In the genomic region with DNA sequence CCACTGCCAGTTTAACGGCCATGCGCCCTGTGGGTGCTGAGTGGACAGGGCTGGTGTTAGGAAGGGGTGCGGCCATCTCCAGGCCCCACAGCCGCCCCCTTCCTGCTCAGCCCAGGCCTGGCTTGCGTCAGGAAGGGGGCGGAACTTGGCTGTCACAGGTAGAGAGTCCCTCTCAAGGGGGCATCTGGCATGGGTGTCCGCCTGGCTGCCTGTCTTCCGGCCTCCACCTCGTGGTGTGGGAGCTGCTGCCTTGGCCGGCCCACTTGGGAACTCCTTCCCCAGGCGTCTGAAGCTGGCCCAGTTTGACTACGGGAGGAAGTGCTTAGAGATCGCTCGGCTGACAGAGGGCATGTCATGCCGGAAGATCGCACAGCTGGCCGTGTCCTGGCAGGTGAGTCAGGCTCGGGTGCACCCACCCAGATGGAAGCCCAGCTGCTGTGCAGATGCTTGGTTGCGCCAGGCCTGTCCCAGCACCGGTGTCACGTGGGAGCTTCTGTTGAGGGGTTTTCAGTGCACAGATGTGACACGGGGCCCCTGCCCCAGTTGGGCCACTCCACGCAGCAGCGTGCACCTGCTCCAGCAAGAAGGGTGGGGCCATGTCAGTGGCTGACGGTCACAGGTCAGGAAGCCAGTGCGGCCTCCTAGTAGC, we compare ENCODE assay signal across 1 cellular context.
TF ChIP-seq lines count a peak whose summit lies in the region.

No MANE protein-coding gene starts in this region.

TF ChIP-seq in GM12878, 131 proteins besides CTCF, POLR2A, EP300 and RAD21 (continued from another document and continues in another):
- TF ChIP-seq, protein P1, sequence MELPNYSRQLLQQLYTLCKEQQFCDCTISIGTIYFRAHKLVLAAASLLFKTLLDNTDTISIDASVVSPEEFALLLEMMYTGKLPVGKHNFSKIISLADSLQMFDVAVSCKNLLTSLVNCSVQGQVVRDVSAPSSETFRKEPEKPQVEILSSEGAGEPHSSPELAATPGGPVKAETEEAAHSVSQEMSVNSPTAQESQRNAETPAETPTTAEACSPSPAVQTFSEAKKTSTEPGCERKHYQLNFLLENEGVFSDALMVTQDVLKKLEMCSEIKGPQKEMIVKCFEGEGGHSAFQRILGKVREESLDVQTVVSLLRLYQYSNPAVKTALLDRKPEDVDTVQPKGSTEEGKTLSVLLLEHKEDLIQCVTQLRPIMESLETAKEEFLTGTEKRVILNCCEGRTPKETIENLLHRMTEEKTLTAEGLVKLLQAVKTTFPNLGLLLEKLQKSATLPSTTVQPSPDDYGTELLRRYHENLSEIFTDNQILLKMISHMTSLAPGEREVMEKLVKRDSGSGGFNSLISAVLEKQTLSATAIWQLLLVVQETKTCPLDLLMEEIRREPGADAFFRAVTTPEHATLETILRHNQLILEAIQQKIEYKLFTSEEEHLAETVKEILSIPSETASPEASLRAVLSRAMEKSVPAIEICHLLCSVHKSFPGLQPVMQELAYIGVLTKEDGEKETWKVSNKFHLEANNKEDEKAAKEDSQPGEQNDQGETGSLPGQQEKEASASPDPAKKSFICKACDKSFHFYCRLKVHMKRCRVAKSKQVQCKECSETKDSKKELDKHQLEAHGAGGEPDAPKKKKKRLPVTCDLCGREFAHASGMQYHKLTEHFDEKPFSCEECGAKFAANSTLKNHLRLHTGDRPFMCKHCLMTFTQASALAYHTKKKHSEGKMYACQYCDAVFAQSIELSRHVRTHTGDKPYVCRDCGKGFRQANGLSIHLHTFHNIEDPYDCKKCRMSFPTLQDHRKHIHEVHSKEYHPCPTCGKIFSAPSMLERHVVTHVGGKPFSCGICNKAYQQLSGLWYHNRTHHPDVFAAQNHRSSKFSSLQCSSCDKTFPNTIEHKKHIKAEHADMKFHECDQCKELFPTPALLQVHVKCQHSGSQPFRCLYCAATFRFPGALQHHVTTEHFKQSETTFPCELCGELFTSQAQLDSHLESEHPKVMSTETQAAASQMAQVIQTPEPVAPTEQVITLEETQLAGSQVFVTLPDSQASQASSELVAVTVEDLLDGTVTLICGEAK (IDR thresholded peaks at IDR 0.05; ENCODE audit: borderline replicate concordance) = no peak; the same call in 1 of the 2 replicates
- TF ChIP-seq ATF2 (IDR thresholded peaks at IDR 0.05; ENCODE audit: low read length) (no peak), TCF7 (IDR thresholded peaks at IDR 0.05; ENCODE audit: borderline replicate concordance) (no peak), MTA3 (IDR thresholded peaks at IDR 0.05; ENCODE audit: borderline replicate concordance, low read length) (no peak), MYB (IDR thresholded peaks at IDR 0.05; ENCODE audit: borderline replicate concordance, low read depth, low read length) (no peak), HDGF (IDR thresholded peaks at IDR 0.05) (no peak; the same call in 1 of the 2 replicates), FOXK2 (IDR thresholded peaks at IDR 0.05) (peak; percentile 58; the same call in 1 of the 2 replicates), ZNF207 (IDR thresholded peaks at IDR 0.05; ENCODE audit: borderline replicate concordance) (0 out of 2 replicates have a peak, but pooled peaks have one; percentile 56), STAT3 (IDR thresholded peaks at IDR 0.05; ENCODE audit: low read depth, low read length) (no peak), BMI1 (IDR thresholded peaks at IDR 0.05; ENCODE audit: borderline replicate concordance) (no peak), ESRRA (IDR thresholded peaks at IDR 0.05; ENCODE audit: low read length) (no peak), TCF3 (IDR thresholded peaks at IDR 0.05; ENCODE audit: borderline replicate concordance, insufficient read depth, low read depth, low read length) (peak; percentile 95), SMAD1 (IDR thresholded peaks at IDR 0.05; ENCODE audit: low read depth, partially characterized antibody) (no peak), IRF5 (IDR thresholded peaks at IDR 0.05; ENCODE audit: borderline replicate concordance) (no peak), PRDM15 (CRISPR knock-in tag; IDR thresholded peaks at IDR 0.05) (no peak), TAF1 (IDR thresholded peaks at IDR 0.05; ENCODE audit: borderline replicate concordance, low read depth, low read length) (no peak), IRF4 (IDR thresholded peaks at IDR 0.05; ENCODE audit: low read depth, low read length) (no peak), POU2F2 (IDR thresholded peaks at IDR 0.05; ENCODE audit: borderline replicate concordance, low read depth, low read length) (no peak), NFYA (IDR thresholded peaks at IDR 0.05; ENCODE audit: borderline replicate concordance, low read depth, low read length) (no peak), ZSCAN29 (IDR thresholded peaks at IDR 0.05) (no peak), ATF7 (IDR thresholded peaks at IDR 0.05; ENCODE audit: low read depth) (peak; percentile 53), STAT1 (conservative IDR thresholded peaks at IDR 0.05) (no peak), YBX1 (IDR thresholded peaks at IDR 0.05) (no peak), RELB (IDR thresholded peaks at IDR 0.05; ENCODE audit: low read depth) (0 out of 2 replicates have a peak, but pooled peaks have one; percentile 35), HDAC2 (IDR thresholded peaks at IDR 0.05) (no peak)
- TF ChIP-seq, protein P2, sequence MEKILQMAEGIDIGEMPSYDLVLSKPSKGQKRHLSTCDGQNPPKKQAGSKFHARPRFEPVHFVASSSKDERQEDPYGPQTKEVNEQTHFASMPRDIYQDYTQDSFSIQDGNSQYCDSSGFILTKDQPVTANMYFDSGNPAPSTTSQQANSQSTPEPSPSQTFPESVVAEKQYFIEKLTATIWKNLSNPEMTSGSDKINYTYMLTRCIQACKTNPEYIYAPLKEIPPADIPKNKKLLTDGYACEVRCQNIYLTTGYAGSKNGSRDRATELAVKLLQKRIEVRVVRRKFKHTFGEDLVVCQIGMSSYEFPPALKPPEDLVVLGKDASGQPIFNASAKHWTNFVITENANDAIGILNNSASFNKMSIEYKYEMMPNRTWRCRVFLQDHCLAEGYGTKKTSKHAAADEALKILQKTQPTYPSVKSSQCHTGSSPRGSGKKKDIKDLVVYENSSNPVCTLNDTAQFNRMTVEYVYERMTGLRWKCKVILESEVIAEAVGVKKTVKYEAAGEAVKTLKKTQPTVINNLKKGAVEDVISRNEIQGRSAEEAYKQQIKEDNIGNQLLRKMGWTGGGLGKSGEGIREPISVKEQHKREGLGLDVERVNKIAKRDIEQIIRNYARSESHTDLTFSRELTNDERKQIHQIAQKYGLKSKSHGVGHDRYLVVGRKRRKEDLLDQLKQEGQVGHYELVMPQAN (conservative IDR thresholded peaks at IDR 0.05) = peak; percentile 60; the same call in 1 of the 2 replicates
- TF ChIP-seq, protein P3, sequence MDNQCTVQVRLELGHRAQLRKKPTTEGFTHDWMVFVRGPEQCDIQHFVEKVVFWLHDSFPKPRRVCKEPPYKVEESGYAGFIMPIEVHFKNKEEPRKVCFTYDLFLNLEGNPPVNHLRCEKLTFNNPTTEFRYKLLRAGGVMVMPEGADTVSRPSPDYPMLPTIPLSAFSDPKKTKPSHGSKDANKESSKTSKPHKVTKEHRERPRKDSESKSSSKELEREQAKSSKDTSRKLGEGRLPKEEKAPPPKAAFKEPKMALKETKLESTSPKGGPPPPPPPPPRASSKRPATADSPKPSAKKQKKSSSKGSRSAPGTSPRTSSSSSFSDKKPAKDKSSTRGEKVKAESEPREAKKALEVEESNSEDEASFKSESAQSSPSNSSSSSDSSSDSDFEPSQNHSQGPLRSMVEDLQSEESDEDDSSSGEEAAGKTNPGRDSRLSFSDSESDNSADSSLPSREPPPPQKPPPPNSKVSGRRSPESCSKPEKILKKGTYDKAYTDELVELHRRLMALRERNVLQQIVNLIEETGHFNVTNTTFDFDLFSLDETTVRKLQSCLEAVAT (IDR thresholded peaks at IDR 0.05) = no peak
- TF ChIP-seq, protein P4, sequence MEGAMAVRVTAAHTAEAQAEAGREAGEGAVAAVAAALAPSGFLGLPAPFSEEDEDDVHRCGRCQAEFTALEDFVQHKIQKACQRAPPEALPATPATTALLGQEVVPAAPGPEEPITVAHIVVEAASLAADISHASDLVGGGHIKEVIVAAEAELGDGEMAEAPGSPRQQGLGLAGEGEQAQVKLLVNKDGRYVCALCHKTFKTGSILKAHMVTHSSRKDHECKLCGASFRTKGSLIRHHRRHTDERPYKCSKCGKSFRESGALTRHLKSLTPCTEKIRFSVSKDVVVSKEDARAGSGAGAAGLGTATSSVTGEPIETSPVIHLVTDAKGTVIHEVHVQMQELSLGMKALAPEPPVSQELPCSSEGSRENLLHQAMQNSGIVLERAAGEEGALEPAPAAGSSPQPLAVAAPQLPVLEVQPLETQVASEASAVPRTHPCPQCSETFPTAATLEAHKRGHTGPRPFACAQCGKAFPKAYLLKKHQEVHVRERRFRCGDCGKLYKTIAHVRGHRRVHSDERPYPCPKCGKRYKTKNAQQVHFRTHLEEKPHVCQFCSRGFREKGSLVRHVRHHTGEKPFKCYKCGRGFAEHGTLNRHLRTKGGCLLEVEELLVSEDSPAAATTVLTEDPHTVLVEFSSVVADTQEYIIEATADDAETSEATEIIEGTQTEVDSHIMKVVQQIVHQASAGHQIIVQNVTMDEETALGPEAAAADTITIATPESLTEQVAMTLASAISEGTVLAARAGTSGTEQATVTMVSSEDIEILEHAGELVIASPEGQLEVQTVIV (IDR thresholded peaks at IDR 0.05; ENCODE audit: borderline replicate concordance, partially characterized antibody) = no peak
- TF ChIP-seq, protein P5, sequence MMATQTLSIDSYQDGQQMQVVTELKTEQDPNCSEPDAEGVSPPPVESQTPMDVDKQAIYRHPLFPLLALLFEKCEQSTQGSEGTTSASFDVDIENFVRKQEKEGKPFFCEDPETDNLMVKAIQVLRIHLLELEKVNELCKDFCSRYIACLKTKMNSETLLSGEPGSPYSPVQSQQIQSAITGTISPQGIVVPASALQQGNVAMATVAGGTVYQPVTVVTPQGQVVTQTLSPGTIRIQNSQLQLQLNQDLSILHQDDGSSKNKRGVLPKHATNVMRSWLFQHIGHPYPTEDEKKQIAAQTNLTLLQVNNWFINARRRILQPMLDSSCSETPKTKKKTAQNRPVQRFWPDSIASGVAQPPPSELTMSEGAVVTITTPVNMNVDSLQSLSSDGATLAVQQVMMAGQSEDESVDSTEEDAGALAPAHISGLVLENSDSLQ (IDR thresholded peaks at IDR 0.05) = peak; percentile 52; the same call in 1 of the 2 replicates
- TF ChIP-seq, protein P6, sequence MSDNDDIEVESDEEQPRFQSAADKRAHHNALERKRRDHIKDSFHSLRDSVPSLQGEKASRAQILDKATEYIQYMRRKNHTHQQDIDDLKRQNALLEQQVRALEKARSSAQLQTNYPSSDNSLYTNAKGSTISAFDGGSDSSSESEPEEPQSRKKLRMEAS (IDR thresholded peaks at IDR 0.05; ENCODE audit: low read depth, low read length) = no peak; the same call in 1 of the 2 replicates
